7 cellular contexts compared by ENCODE assay signal in the genomic region with DNA sequence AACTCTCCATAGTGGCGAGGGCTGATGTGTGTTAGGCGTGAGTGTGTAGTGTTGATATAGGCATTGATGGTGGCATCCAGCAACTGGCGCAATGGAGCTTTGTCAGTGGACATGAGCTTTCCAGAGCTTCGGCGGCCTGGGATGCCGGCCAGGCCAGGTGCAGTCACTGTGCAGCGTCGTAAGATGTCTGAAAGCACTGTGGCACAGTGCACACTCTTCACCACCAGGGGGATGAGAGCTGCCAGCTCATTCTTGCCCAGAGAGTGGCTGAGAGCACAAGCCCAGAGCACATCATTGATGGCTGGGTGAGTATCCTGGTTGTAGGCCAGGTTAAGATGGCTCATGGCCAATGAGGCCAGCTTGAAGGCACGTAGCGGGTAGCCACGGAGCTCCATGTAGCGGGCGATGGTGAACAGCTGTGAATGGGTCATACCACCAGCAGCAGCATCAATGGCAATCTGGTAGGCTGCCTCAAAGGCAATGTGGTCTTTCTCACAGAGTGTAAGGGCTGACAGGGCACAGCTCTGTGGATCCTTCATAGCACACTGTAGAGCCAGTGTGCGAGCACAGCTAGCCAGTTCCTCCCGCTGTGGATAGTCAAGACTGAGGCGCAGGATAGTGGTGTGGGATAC. TPM values are rescaled to one million over a fixed set of nuclear protein-coding genes. Genes with fewer than 3 reads are reported as not detected.
DNase-seq lines count a peak whose midpoint lies in the region; ATAC-seq and TF ChIP-seq lines count a peak whose summit lies in the region.

No MANE protein-coding gene starts in this region.

- WGBS in testis, 2 donors: 63 to 96% methylated on average over 6 to 16 of the region's 16 CpGs

- CTCF ChIA-PET in naive thymus-derived CD4-positive, alpha-beta T cell (lab: Charles Lee): interaction anchor here (0.6 to 12.9 kb wide), 11 partner anchors 9 to 474 kb away, joined by 3 to 255 read pairs (median 5); no protein-coding TSS in a partner anchor

- peak overlapping the region in 4 of 9 donors; percentile 15 to 91 (median 54) for H3K27ac Mint-ChIP-seq in naive thymus-derived CD4-positive, alpha-beta T cell

- TF ChIP-seq POLR2A in testis (IDR thresholded peaks at IDR 0.05): no peak

- H3K9me3 Mint-ChIP-seq in naive thymus-derived CD4-positive, alpha-beta T cell: no peaks in the 10 kb centered on the region

- H3K4me3 Mint-ChIP-seq in naive thymus-derived CD4-positive, alpha-beta T cell: no peak overlapping the region

- H3K4me3 ChIP-seq in GM12864 (ENCODE audit: low read depth, low read length) (no peak overlapping the region), testis (no peak overlapping the region)
- no peak overlapping the region for H3K4me3 ChIP-seq in naive thymus-derived CD4-positive, alpha-beta T cell (ENCODE audit: low read length)

- intact Hi-C loops in naive thymus-derived CD4-positive, alpha-beta T cell (cut with micrococcal nuclease): loop anchor here (1.0 to 10.0 kb wide), 3 partner anchors 186 to 212 kb away; partner anchors contain the start of gene ZSWIM5 (in 2 of the 2)
- intact Hi-C loops in testis (cut with DNase I; ENCODE audit: low total_unique reads): loop anchor here (10.0 kb wide), 2 partner anchors 184 to 486 kb away; partner anchors contain the start of genes CCDC163 and MMACHC

- peaks cover 7 to 21% (median 17%) of the 10 kb centered on the region in 7 donors for H3K4me1 Mint-ChIP-seq in naive thymus-derived CD4-positive, alpha-beta T cell

- H3K9me3 ChIP-seq in naive thymus-derived CD4-positive, alpha-beta T cell (ENCODE audit: control insufficient read depth in 2 of 3, low read length in 3 of 3): no peaks in the 10 kb centered on the region
- no peaks in the 10 kb centered on the region for H3K9me3 ChIP-seq in testis

- TF ChIP-seq CTCF in GM12864 (IDR thresholded peaks at IDR 0.05; ENCODE audit: low read depth, low read length, missing control alignments) (peak; percentile 93), testis (IDR thresholded peaks at IDR 0.05) (peak; percentile 73 to 77 (median 74))

- no peaks in the 10 kb centered on the region for H3K27me3 Mint-ChIP-seq in naive thymus-derived CD4-positive, alpha-beta T cell

- H3K4me1 ChIP-seq in naive thymus-derived CD4-positive, alpha-beta T cell (ENCODE audit: control insufficient read depth in 2 of 2, insufficient read depth in 2 of 2, low read length in 2 of 2): peaks cover 0 to 5% of the 10 kb centered on the region in 2 donors
- peaks cover 10% of the 10 kb centered on the region for H3K4me1 ChIP-seq in testis

- peaks cover 0 to 6% (median 3%) of the 10 kb centered on the region in 3 experiments for H3K36me3 ChIP-seq in naive thymus-derived CD4-positive, alpha-beta T cell (ENCODE audit: control insufficient read depth in 2 of 3, insufficient read depth in 3 of 3, low read length in 3 of 3)
- no peaks in the 10 kb centered on the region for H3K36me3 ChIP-seq in testis (ENCODE audit: low read depth, missing control alignments)

- DNase-seq in GM12864 (ENCODE audit: low read depth) (no peak), NCI-H526 treated with DMSO at 0.1 percent for 48 hours (lab: John Stamatoyannopoulos, UW) (peak; percentile 69), epithelial cell of prostate (ENCODE audit: low read depth, low spot score) (peak; percentile 31), testis (peak; percentile 74)
- DNase-seq in activated CD8-positive, alpha-beta memory T cell treated with anti-CD3 and anti-CD28 coated beads for 24 hours: peak; percentile 73
- DNase-seq in naive thymus-derived CD4-positive, alpha-beta T cell: peak in 8 of 9 donors; percentile 34 to 70 (median 58)

- H3K27me3 ChIP-seq in naive thymus-derived CD4-positive, alpha-beta T cell (ENCODE audit: control insufficient read depth in 2 of 2, insufficient read depth in 2 of 2, low read length in 2 of 2): no peaks in the 10 kb centered on the region
- H3K27me3 ChIP-seq in testis: no peaks in the 10 kb centered on the region

- H3K36me3 Mint-ChIP-seq in naive thymus-derived CD4-positive, alpha-beta T cell: peaks cover 0 to 11% (median 4%) of the 10 kb centered on the region in 5 donors

- POLR2A ChIA-PET in naive thymus-derived CD4-positive, alpha-beta T cell (lab: Charles Lee): interaction anchor here (0.8 to 1.7 kb wide), 3 partner anchors 188 to 481 kb away, joined by 3 to 7 read pairs (median 3); partner anchors contain the start of genes CCDC163, MMACHC and ZSWIM5

- H3K27ac ChIP-seq in epithelial cell of prostate (no peak overlapping the region), testis (no peak overlapping the region)
- H3K27ac ChIP-seq in naive thymus-derived CD4-positive, alpha-beta T cell (ENCODE audit: low read depth, low read length): no peak overlapping the region

- ATAC-seq in HG03103 (IDR thresholded peaks at IDR 0.05; ENCODE audit: low read depth, unreplicated experiment): peak; percentile 77
- ATAC-seq in naive thymus-derived CD4-positive, alpha-beta T cell: peak; percentile 88

RNA-seq across cellular contexts. Expression of gene UROD, which starts 6.7 kb away (rescaled TPM):
- total RNA-seq in naive thymus-derived CD4-positive, alpha-beta T cell: 10 to 100 TPM; 40.7 to 72.8 (median 58.1) TPM
- 10 to 100 TPM; 90.5 to 91.3 TPM for polyA plus RNA-seq in naive thymus-derived CD4-positive, alpha-beta T cell
- total RNA-seq in testis: 100 to 1,000 TPM; 127 to 187 TPM
- 111 TPM for polyA plus RNA-seq in testis (ENCODE audit: insufficient read depth, low read depth, low replicate concordance)

RNA-seq across cellular contexts. Expression of gene HECTD3, which starts 7.6 kb away (rescaled TPM):
- total RNA-seq in naive thymus-derived CD4-positive, alpha-beta T cell: 10 to 100 TPM; 38.8 to 53.7 (median 42.2) TPM
- polyA plus RNA-seq in naive thymus-derived CD4-positive, alpha-beta T cell: 10 to 100 TPM; 12.2 to 26.9 TPM
- total RNA-seq in testis: 10 to 100 TPM; 42.6 to 63.4 TPM
- polyA plus RNA-seq in testis (ENCODE audit: insufficient read depth, low read depth, low replicate concordance): 30.9 TPM

RNA-seq across cellular contexts. Expression of gene EIF2B3, which starts 32.3 kb away (rescaled TPM):
- total RNA-seq in naive thymus-derived CD4-positive, alpha-beta T cell: 10 to 100 TPM; 13.0 to 29.0 (median 17.8) TPM
- polyA plus RNA-seq in naive thymus-derived CD4-positive, alpha-beta T cell: 10 to 100 TPM; 19.4 to 32.0 TPM
- total RNA-seq in testis: 10 to 100 TPM; 20.1 to 26.3 TPM
- polyA plus RNA-seq in testis (ENCODE audit: insufficient read depth, low read depth, low replicate concordance): 30.9 TPM
